In the genomic region with DNA sequence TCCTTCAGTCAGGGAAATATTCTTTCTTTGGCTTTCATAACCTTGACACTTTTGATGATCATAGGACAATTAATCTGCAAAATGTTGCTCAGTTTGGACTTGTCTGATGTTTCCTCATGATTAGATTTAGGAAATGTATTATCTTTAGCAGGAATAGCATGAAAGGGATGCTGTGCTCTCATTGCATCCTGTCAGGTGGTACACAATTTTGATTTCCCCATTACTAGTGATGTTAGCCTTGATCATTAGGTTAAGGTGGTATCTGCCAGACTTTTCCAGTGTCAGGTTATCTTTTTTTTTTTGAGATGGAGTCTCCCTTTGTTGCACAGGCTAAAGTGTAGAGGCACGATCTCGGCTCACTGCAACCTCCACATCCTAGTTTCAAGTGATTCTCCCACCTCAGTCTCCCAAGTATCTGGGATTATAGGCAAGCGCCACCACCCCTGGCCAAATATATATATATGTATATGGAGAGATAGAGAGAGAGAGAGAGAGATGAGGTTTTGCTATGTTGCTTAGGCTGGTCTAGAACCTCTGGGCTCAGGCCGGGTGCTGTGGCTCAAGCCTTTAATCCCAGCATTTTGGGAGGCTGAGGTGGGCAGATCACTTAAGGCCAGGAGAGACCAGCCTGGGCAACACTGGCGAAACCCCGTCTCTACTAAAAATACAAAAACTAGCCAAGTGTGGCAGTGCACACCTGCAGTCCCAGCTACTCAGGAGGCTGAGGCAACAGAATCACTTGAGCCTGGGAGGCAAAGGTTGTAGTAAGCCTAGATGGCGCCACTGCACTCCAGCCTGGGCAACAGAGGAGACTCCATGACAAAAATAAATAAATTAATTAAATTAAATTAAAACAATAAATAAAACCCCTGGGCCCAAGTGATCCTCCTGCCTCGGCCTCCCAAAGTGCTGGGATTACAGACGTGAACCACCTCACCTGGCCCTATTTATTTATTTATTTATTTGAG, we compare ENCODE assay signal across 8 cellular contexts. TPM values are rescaled to one million over a fixed set of nuclear protein-coding genes. Genes with fewer than 3 reads are reported as not detected.
DNase-seq lines count a peak whose midpoint lies in the region; ATAC-seq, FAIRE-seq and TF ChIP-seq lines count a peak whose summit lies in the region.

No MANE protein-coding gene starts in this region.

- no peaks in the 10 kb centered on the region for H3K9me3 ChIP-seq in H1 (ENCODE audit: insufficient read depth in 2 of 2, low read depth in 1 of 2, low read length in 1 of 2)

- H3K9me3 Mint-ChIP-seq in T-cell: no peaks in the 10 kb centered on the region

- H4K91ac ChIP-seq in H1 (replicated peaks; ENCODE audit: insufficient read length, low read length): no peak overlapping the region

- ATAC-seq in T-cell (replicated peaks in 1 of 4): peak in 1 of 4 experiments; percentile 55
- no peak for ATAC-seq in left lobe of liver
- ATAC-seq in GM19467 (IDR thresholded peaks at IDR 0.05; ENCODE audit: unreplicated experiment): no peak

- no peaks in the 10 kb centered on the region for H3K27me3 ChIP-seq in H1 (replicated peaks in 1 of 4; ENCODE audit: control insufficient read depth in 3 of 4, extremely low read depth in 1 of 4, insufficient read depth in 3 of 4, low read length in 3 of 4)

- H2BK15ac ChIP-seq in H1 (ENCODE audit: low read length): no peak overlapping the region

- H3K9ac ChIP-seq in H1 (replicated peaks in 1 of 4; ENCODE audit: extremely low read depth in 1 of 4, low read depth in 3 of 4, low read length in 3 of 4): no peak overlapping the region

- POLR2A ChIA-PET in T-cell (lab: Charles Lee): no interaction called here
- POLR2A ChIA-PET in H1 (lab: Charles Lee; ENCODE audit: partially characterized antibody): no interaction called here

- WGBS in H1 (ENCODE audit: extremely low coverage in 1 of 2, insufficient coverage in 1 of 2, insufficient read length in 1 of 2, insufficient replicate concordance in 2 of 2, low coverage in 1 of 2, low lambda C conversion rate in 2 of 2, missing lambda C conversion rate in 1 of 2), 2 experiments: 85% methylated on average over 9 of the region's 9 CpGs; no CpG with 5 or more reads in 1 of the 2 experiments

- no peak overlapping the region for H3K4me3 Mint-ChIP-seq in T-cell

- no peak overlapping the region for H2BK5ac ChIP-seq in H1 (ENCODE audit: low read depth, low read length)

- H4K20me1 ChIP-seq in H1 (replicated peaks in 1 of 2; ENCODE audit: control insufficient read depth in 1 of 2, insufficient read depth in 2 of 2, low read length in 2 of 2): no peaks in the 10 kb centered on the region

- no peak overlapping the region for H3K27ac Mint-ChIP-seq in T-cell

- H3K36me3 ChIP-seq in H1 (ENCODE audit: control insufficient read depth in 2 of 4, insufficient read depth in 4 of 4, low read length in 3 of 4): no peaks in the 10 kb centered on the region

- no peak overlapping the region for H2BK12ac ChIP-seq in H1 (ENCODE audit: low read depth, low read length)

- no peak for TF ChIP-seq EP300 in H1 (IDR thresholded peaks at IDR 0.05; ENCODE audit: borderline replicate concordance in 1 of 2, low read depth in 2 of 2, low read length in 2 of 2)

- H3K14ac ChIP-seq in H1 (ENCODE audit: insufficient read length): no peak overlapping the region

- no peak for TF ChIP-seq POLR2A in H1 (IDR thresholded peaks at IDR 0.05; ENCODE audit: control extremely low read depth in 1 of 2, low read depth in 2 of 2, low read length in 2 of 2)

- FAIRE-seq in H1 (lab: Jason Lieb, UNC): no peak

- CTCF ChIA-PET in T-cell (lab: Charles Lee) (interaction anchor here in 1 of 2 donors (0.6 kb wide), 2 partner anchors 61 to 485 kb away, joined by 3 to 5 read pairs; no protein-coding TSS in a partner anchor), H1 (lab: Charles Lee; ENCODE audit: partially characterized antibody) (interaction anchor here (0.6 to 6.6 kb wide), 21 partner anchors 9 to 429 kb away, joined by 3 to 46 read pairs (median 5); a partner anchor contains a TSS)

- no peak overlapping the region for H3K23ac ChIP-seq in H1 (ENCODE audit: insufficient read length)

- H3K79me2 ChIP-seq in H1 (ENCODE audit: control insufficient read depth in 1 of 2, insufficient read depth in 2 of 2, low read length in 2 of 2): no peaks in the 10 kb centered on the region

- no peaks in the 10 kb centered on the region for H3K27me3 Mint-ChIP-seq in T-cell

- H3K4me3 ChIP-seq in H1 (ENCODE audit: extremely low read depth in 1 of 4, insufficient read depth in 2 of 4, low read depth in 3 of 4, low read length in 4 of 4): no peak overlapping the region

- no peak overlapping the region for H4K5ac ChIP-seq in H1 (ENCODE audit: insufficient read length, low read depth, low read length)

- H3K18ac ChIP-seq in H1 (ENCODE audit: extremely low read depth, low read length): no peak overlapping the region

- no peaks in the 10 kb centered on the region for H3K79me1 ChIP-seq in H1 (ENCODE audit: low read depth, low read length)

- no peak overlapping the region for H3K56ac ChIP-seq in H1 (replicated peaks; ENCODE audit: insufficient read length, low read depth, low read length)

- H2BK20ac ChIP-seq in H1 (ENCODE audit: low read length): no peak overlapping the region

- peak; percentile 18 for DNase-seq in NCI-H2171 treated with DMSO at 0.1 percent for 48 hours (lab: John Stamatoyannopoulos, UW)
- no peak for DNase-seq in NCI-H2171 (lab: John Stamatoyannopoulos, UW)
- peak in 23 of 34 experiments; percentile 24 to 52 (median 34) for DNase-seq in T-cell
- no peak for DNase-seq in H1 (ENCODE audit: low read depth in 1 of 2, low spot score in 2 of 2)
- DNase-seq in stimulated activated CD4-positive, alpha-beta T cell treated with anti-CD3 and anti-CD28 coated beads, Interleukin-1b, Interleukin-23, amount 100 ng/mL, for 48 hours: peak; percentile 29
- no peak for DNase-seq in left lobe of liver (ENCODE audit: low spot score)
- no peak for DNase-seq in HPDE6-E6E7 (ENCODE audit: extremely low spot score)

- H3K4me1 ChIP-seq in H1 (replicated peaks in 1 of 4; ENCODE audit: control insufficient read depth in 3 of 4, insufficient read depth in 4 of 4, low read length in 3 of 4): peaks cover 0 to 5% (median 0%) of the 10 kb centered on the region in 4 experiments; a peak in 1 of 7 replicates

- peaks cover 9 to 12% (median 11%) of the 10 kb centered on the region in 3 donors for H3K4me1 Mint-ChIP-seq in T-cell

- H3K27ac ChIP-seq in H1 (ENCODE audit: low read depth, low read length): no peak overlapping the region

- no peak overlapping the region for H3K4me2 ChIP-seq in H1 (ENCODE audit: insufficient read depth in 1 of 2, low read depth in 2 of 2, low read length in 2 of 2)

- peak; percentile 25 to 44; a peak in 3 of 4 replicates for TF ChIP-seq RAD21 in H1 (IDR thresholded peaks at IDR 0.05 in 1 of 2, conservative IDR thresholded peaks at IDR 0.05 in 1 of 2; ENCODE audit: low read depth in 2 of 2, low read length in 2 of 2)

- H3K36me3 Mint-ChIP-seq in T-cell: no peaks in the 10 kb centered on the region

- no peaks in the 10 kb centered on the region for H3K23me2 ChIP-seq in H1 (ENCODE audit: low read depth, low read length)

- H2AK5ac ChIP-seq in H1 (ENCODE audit: low read depth, low read length): no peak overlapping the region

- no peak overlapping the region for H3K4ac ChIP-seq in H1 (replicated peaks; ENCODE audit: insufficient read length, low read depth, low read length)

- TF ChIP-seq CTCF in H1 (IDR thresholded peaks at IDR 0.05; ENCODE audit: control extremely low read depth in 1 of 3, insufficient read depth in 1 of 3, low read depth in 1 of 3, low read length in 3 of 3): peak; percentile 32 to 47 (median 46)

- no peak overlapping the region for H2BK120ac ChIP-seq in H1 (replicated peaks; ENCODE audit: low read depth, low read length)

- no peak overlapping the region; the same call in 1 of the 2 replicates for H4K8ac ChIP-seq in H1 (ENCODE audit: extremely low read depth, insufficient read depth, low read length)

- no peak overlapping the region for H2AFZ ChIP-seq in H1 (ENCODE audit: low read length)

RNA-seq across cellular contexts. Expression of a gene that starts 15.8 kb away (rescaled TPM):
- total RNA-seq in T-cell (1 to 10 TPM in 4 of 5 donors, under 1 TPM in 1; 0.83 to 2.3 (median 2.1) TPM), left lobe of liver (12.3 TPM)
- 41.6 and 43.5 TPM in 2 replicates for total RNA-seq in H1 (2021; fragmentation: NEBNext Ultra II Directional; extraction: Animal tissue kit (Norgen Biotek cat#: 25700))
- polyA plus RNA-seq in H1 (2011; rRNA removed): 16.2 and 22.6 TPM in 2 replicates
- 25.9 TPM for polyA plus RNA-seq in H1 (2011; cell fraction: cytosol; rRNA removed)
- 16.1 TPM for polyA plus RNA-seq in H1 (2011; cell fraction: nucleus; rRNA removed)
- polyA plus RNA-seq in H1 (2012, experiment 1 of 2): 28.3 to 38.2 TPM (median 33.3 TPM) in 4 replicates
- polyA plus RNA-seq in H1 (2012, experiment 2 of 2): 30.3 TPM
- polyA plus RNA-seq in H1 (2013, experiment 1 of 2): 17.7 TPM
- 18.4 TPM for polyA plus RNA-seq in H1 (2013, experiment 2 of 2)
- polyA minus RNA-seq in H1 (2011; rRNA and poly(A)+ RNA removed): 8.8 and 10.6 TPM in 2 replicates
- polyA minus RNA-seq in H1 (2011; cell fraction: cytosol; rRNA and poly(A)+ RNA removed): 22.9 TPM
- polyA minus RNA-seq in H1 (2011; cell fraction: nucleus; rRNA and poly(A)+ RNA removed): 6.8 TPM

RNA-seq across cellular contexts. Expression of a gene that starts 19.8 kb away (rescaled TPM):
- total RNA-seq in T-cell: 10 to 100 TPM; 11.1 to 18.0 (median 14.9) TPM
- 55.3 and 57.3 TPM in 2 replicates for total RNA-seq in H1 (2021; fragmentation: NEBNext Ultra II Directional; extraction: Animal tissue kit (Norgen Biotek cat#: 25700))
- polyA plus RNA-seq in H1 (2011; rRNA removed): 63.4 and 77.4 TPM in 2 replicates
- 46.8 TPM for polyA plus RNA-seq in H1 (2011; cell fraction: cytosol; rRNA removed)
- 157 TPM for polyA plus RNA-seq in H1 (2011; cell fraction: nucleus; rRNA removed)
- polyA plus RNA-seq in H1 (2012, experiment 1 of 2): 38.3 to 56.3 TPM (median 50.1 TPM) in 4 replicates
- polyA plus RNA-seq in H1 (2012, experiment 2 of 2): 35.9 TPM
- 56.4 TPM for polyA plus RNA-seq in H1 (2013, experiment 1 of 2)
- polyA plus RNA-seq in H1 (2013, experiment 2 of 2): 50.9 TPM
- polyA minus RNA-seq in H1 (2011; rRNA and poly(A)+ RNA removed): 135 and 172 TPM in 2 replicates
- 33.5 TPM for polyA minus RNA-seq in H1 (2011; cell fraction: cytosol; rRNA and poly(A)+ RNA removed)
- polyA minus RNA-seq in H1 (2011; cell fraction: nucleus; rRNA and poly(A)+ RNA removed): 90.2 TPM
- 42.8 TPM for total RNA-seq in left lobe of liver

RNA-seq across cellular contexts. Expression of a gene that starts 50.6 kb away (rescaled TPM):
- 100 to 1,000 TPM; 113 to 242 (median 129) TPM for total RNA-seq in T-cell
- 94.1 and 94.3 TPM in 2 replicates for total RNA-seq in H1 (2021; fragmentation: NEBNext Ultra II Directional; extraction: Animal tissue kit (Norgen Biotek cat#: 25700))
- 38.4 and 41.2 TPM in 2 replicates for polyA plus RNA-seq in H1 (2011; rRNA removed)
- polyA plus RNA-seq in H1 (2011; cell fraction: cytosol; rRNA removed): 48.0 TPM
- 73.3 TPM for polyA plus RNA-seq in H1 (2011; cell fraction: nucleus; rRNA removed)
- polyA plus RNA-seq in H1 (2012, experiment 1 of 2): 62.3 to 80.8 TPM (median 72.6 TPM) in 4 replicates
- 32.2 TPM for polyA plus RNA-seq in H1 (2012, experiment 2 of 2)
- 41.7 TPM for polyA plus RNA-seq in H1 (2013, experiment 1 of 2)
- 37.9 TPM for polyA plus RNA-seq in H1 (2013, experiment 2 of 2)
- polyA minus RNA-seq in H1 (2011; rRNA and poly(A)+ RNA removed): 86.0 and 92.4 TPM in 2 replicates
- 59.6 TPM for polyA minus RNA-seq in H1 (2011; cell fraction: cytosol; rRNA and poly(A)+ RNA removed)
- polyA minus RNA-seq in H1 (2011; cell fraction: nucleus; rRNA and poly(A)+ RNA removed): 60.0 TPM
- 112 TPM for total RNA-seq in left lobe of liver

Comparison
In these comparisons a context has a peak if more than half of its experiments do, and no peak if none do; other contexts are left out.
1. DNase-seq: peak in NCI-H2171 treated with DMSO at 0.1 percent for 48 hours (single experiment), T-cell (23 of 34) and stimulated activated CD4-positive, alpha-beta T cell treated with anti-CD3 and anti-CD28 coated beads, Interleukin-1b, Interleukin-23, amount 100 ng/mL, for 48 hours (single experiment); none in NCI-H2171 (single experiment), H1 (0 of 2), left lobe of liver (single experiment) and HPDE6-E6E7 (single experiment).